ENCODE assay signal across 10 cellular contexts in genomic region chr12:114476159-114476558, GRCh38.
DNase-seq lines count a peak whose midpoint lies in the region; ATAC-seq and TF ChIP-seq lines count a peak whose summit lies in the region.
"Had no signal": no experiment of that assay in that cellular context is flagged by ENCODE, and none has a peak within 500 bp of the region (broad histone marks: within the 10 kb centered on the region; RNA-seq: fewer than 3 reads in every experiment).

No MANE protein-coding gene starts in this region.

- H3K27me3 ChIP-seq in RWPE2 (ENCODE audit: insufficient read depth, poor library complexity, severe bottlenecking) (peaks cover 81% of the 10 kb centered on the region), upper lobe of right lung (peaks cover 25% of the 10 kb centered on the region)

- H3K36me3 ChIP-seq in RWPE2 (ENCODE audit: low read depth) (no peaks in the 10 kb centered on the region), upper lobe of right lung (no peaks in the 10 kb centered on the region)
- H3K36me3 ChIP-seq: BLaER1 treated with 17β-estradiol and CSF1 and Interleukin-3, amounts not matched to agents 10 nM and 100 nM had no signal

- H3K4me3 ChIP-seq in RWPE2 (ENCODE audit: severe bottlenecking) (no peak overlapping the region), upper lobe of right lung (no peak overlapping the region)
- H3K4me3 ChIP-seq: BLaER1 treated with 17β-estradiol and CSF1 and Interleukin-3, amounts not matched to agents 10 nM and 100 nM had no signal

- DNase-seq in NCI-H345 (lab: John Stamatoyannopoulos, UW): peak; percentile 8
- DNase-seq in NCI-H345 treated with DMSO at 0.1 percent for 48 hours (lab: John Stamatoyannopoulos, UW; ENCODE audit: unreplicated experiment): no peak
- no peak for DNase-seq in RWPE2 (ENCODE audit: low spot score)
- DNase-seq in globus pallidus (ENCODE audit: low spot score): peak; percentile 11
- DNase-seq in upper lobe of right lung: no peak
- DNase-seq in erythroblast (lab: John Stamatoyannopoulos, UW): no peak
- DNase-seq in occipital lobe (lab: John Stamatoyannopoulos, UW): no peak
- no peak for DNase-seq in D341Med (ENCODE audit: low spot score)
- DNase-seq: stimulated activated CD4-positive, alpha-beta T cell treated with anti-CD3 and anti-CD28 coated beads, Interleukin-12 subunit alpha, Interleukin-12 subunit beta, amount 100 ng/mL, for 4 hours had no signal

- H3K9me3 ChIP-seq in RWPE2 (ENCODE audit: severe bottlenecking): no peaks in the 10 kb centered on the region
- no peaks in the 10 kb centered on the region for H3K9me3 ChIP-seq in upper lobe of right lung
- H3K9me3 ChIP-seq: BLaER1 treated with 17β-estradiol and CSF1 and Interleukin-3, amounts not matched to agents 10 nM and 100 nM had no signal

- intact Hi-C loops in upper lobe of right lung (cut with DNase I): no loop called here

- ATAC-seq in RWPE2 (ENCODE audit: low read depth) (0 out of 3 replicates have a peak, but pooled peaks have one; percentile 46), upper lobe of right lung (no peak)

- no peak for TF ChIP-seq POLR2A in erythroblast (IDR thresholded peaks at IDR 0.05; ENCODE audit: low read length)

- peak; percentile 55 for TF ChIP-seq CTCF in RWPE2 (IDR thresholded peaks at IDR 0.05; ENCODE audit: poor library complexity, severe bottlenecking)
- peak; percentile 43 for TF ChIP-seq CTCF in upper lobe of right lung (IDR thresholded peaks at IDR 0.05)

- H3K4me1 ChIP-seq in RWPE2 (ENCODE audit: insufficient read depth, poor library complexity, severe bottlenecking) (no peaks in the 10 kb centered on the region), upper lobe of right lung (peaks cover 6% of the 10 kb centered on the region)

- H3K27ac ChIP-seq in RWPE2 (ENCODE audit: poor library complexity, severe bottlenecking) (no peak overlapping the region), upper lobe of right lung (no peak overlapping the region)

Comparison
In these comparisons a context has a peak if more than half of its experiments do, and no peak if none do; other contexts are left out.
1. DNase-seq: peak in NCI-H345 (single experiment) and globus pallidus (single experiment); none in NCI-H345 treated with DMSO at 0.1 percent for 48 hours (single experiment), RWPE2 (single experiment), upper lobe of right lung (single experiment), erythroblast (0 of 2), occipital lobe (single experiment) and D341Med (single experiment).